16 cellular contexts compared by ENCODE assay signal in genomic region chr5:139954462-139954861, GRCh38.
DNase-seq lines count a peak whose midpoint lies in the region; ATAC-seq and TF ChIP-seq lines count a peak whose summit lies in the region.
"Had no signal": no experiment of that assay in that cellular context is flagged by ENCODE, and none has a peak within 500 bp of the region (broad histone marks: within the 10 kb centered on the region; RNA-seq: fewer than 3 reads in every experiment).

No MANE protein-coding gene starts in this region.

- peak overlapping the region; percentile 5 for H3K27ac Mint-ChIP-seq in endodermal cell
- H3K27ac Mint-ChIP-seq in nephron progenitor cell, result peak overlapping the region; percentile 65
- no peak overlapping the region for H3K27ac Mint-ChIP-seq in activated CD4-positive, alpha-beta memory T cell treated with anti-CD3 and anti-CD28 coated beads, Interleukin-2, amount 10 ng/mL, durations not matched to agents 7 days and 5 days
- H3K27ac Mint-ChIP-seq in T-helper 17 cell, result no peak overlapping the region
- no peak overlapping the region for H3K27ac Mint-ChIP-seq in CD4-positive, alpha-beta T cell
- H3K27ac Mint-ChIP-seq: B cell; CD8-positive, alpha-beta memory T cell had no signal

- peaks cover 33% of the 10 kb centered on the region for H3K4me1 Mint-ChIP-seq in endodermal cell
- peaks cover 54% of the 10 kb centered on the region for H3K4me1 Mint-ChIP-seq in nephron progenitor cell
- no peaks in the 10 kb centered on the region for H3K4me1 Mint-ChIP-seq in activated CD4-positive, alpha-beta memory T cell treated with anti-CD3 and anti-CD28 coated beads, Interleukin-2, amount 10 ng/mL, durations not matched to agents 7 days and 5 days
- H3K4me1 Mint-ChIP-seq in T-helper 17 cell, result peaks cover 5% of the 10 kb centered on the region
- H3K4me1 Mint-ChIP-seq in CD4-positive, alpha-beta T cell (ENCODE audit: low read depth), result no peaks in the 10 kb centered on the region
- H3K4me1 Mint-ChIP-seq: B cell; CD8-positive, alpha-beta memory T cell had no signal

- no peak overlapping the region for H3K4me3 ChIP-seq in cardiac muscle cell
- H3K4me3 ChIP-seq in heart left ventricle, result no peak overlapping the region
- no peak overlapping the region for H3K4me3 ChIP-seq in endodermal cell (ENCODE audit: low read length)
- H3K4me3 ChIP-seq: BLaER1 treated with 17β-estradiol and CSF1 and Interleukin-3, amounts not matched to agents 10 nM and 100 nM; HAP-1 had no signal

- H3K27me3 Mint-ChIP-seq in endodermal cell (ENCODE audit: insufficient read depth) (peaks cover 16% of the 10 kb centered on the region), nephron progenitor cell (ENCODE audit: low read depth, poor library complexity) (peaks cover 23% of the 10 kb centered on the region), T-helper 17 cell (peaks cover 63% of the 10 kb centered on the region)
- peaks cover 11% of the 10 kb centered on the region for H3K27me3 Mint-ChIP-seq in activated CD4-positive, alpha-beta memory T cell treated with anti-CD3 and anti-CD28 coated beads, Interleukin-2, amount 10 ng/mL, durations not matched to agents 7 days and 5 days
- peaks cover 20% of the 10 kb centered on the region for H3K27me3 Mint-ChIP-seq in CD4-positive, alpha-beta T cell

- no peaks in the 10 kb centered on the region for H3K36me3 Mint-ChIP-seq in endodermal cell (ENCODE audit: low read depth)
- H3K36me3 Mint-ChIP-seq in nephron progenitor cell (ENCODE audit: low read depth), result no peaks in the 10 kb centered on the region
- no peaks in the 10 kb centered on the region for H3K36me3 Mint-ChIP-seq in activated CD4-positive, alpha-beta memory T cell treated with anti-CD3 and anti-CD28 coated beads, Interleukin-2, amount 10 ng/mL, durations not matched to agents 7 days and 5 days (ENCODE audit: low read depth)
- H3K36me3 Mint-ChIP-seq in T-helper 17 cell (ENCODE audit: low read depth), result no peaks in the 10 kb centered on the region
- no peaks in the 10 kb centered on the region for H3K36me3 Mint-ChIP-seq in CD4-positive, alpha-beta T cell (ENCODE audit: low read depth)
- H3K36me3 Mint-ChIP-seq: CD8-positive, alpha-beta memory T cell had no signal

- TF ChIP-seq CTCF in cardiac muscle cell (IDR thresholded peaks at IDR 0.05; ENCODE audit: low read depth, low read length) (no peak), heart left ventricle (IDR thresholded peaks at IDR 0.05) (no peak), endodermal cell (conservative IDR thresholded peaks at IDR 0.05) (no peak), nephron progenitor cell (IDR thresholded peaks at IDR 0.05) (no peak)
- TF ChIP-seq CTCF in CD4-positive, alpha-beta T cell (IDR thresholded peaks at IDR 0.05), result no peak

- H3K9me3 Mint-ChIP-seq in endodermal cell, result no peaks in the 10 kb centered on the region
- H3K9me3 Mint-ChIP-seq in nephron progenitor cell, result no peaks in the 10 kb centered on the region
- H3K9me3 Mint-ChIP-seq in activated CD4-positive, alpha-beta memory T cell treated with anti-CD3 and anti-CD28 coated beads, Interleukin-2, amount 10 ng/mL, durations not matched to agents 7 days and 5 days, result no peaks in the 10 kb centered on the region
- no peaks in the 10 kb centered on the region for H3K9me3 Mint-ChIP-seq in CD4-positive, alpha-beta T cell
- H3K9me3 Mint-ChIP-seq: CD8-positive, alpha-beta memory T cell had no signal

- H3K27ac ChIP-seq in cardiac muscle cell (peak overlapping the region; percentile 60), heart left ventricle (no peak overlapping the region), endodermal cell (ENCODE audit: low read depth, low read length) (no peak overlapping the region)
- H3K27ac ChIP-seq in CD4-positive, alpha-beta T cell (ENCODE audit: low read depth, low read length), result no peak overlapping the region
- H3K27ac ChIP-seq: BLaER1 treated with 17β-estradiol and CSF1 and Interleukin-3, amounts not matched to agents 10 nM and 100 nM had no signal

- H3K27me3 ChIP-seq in cardiac muscle cell (no peaks in the 10 kb centered on the region), heart left ventricle (no peaks in the 10 kb centered on the region), endodermal cell (ENCODE audit: control insufficient read depth, insufficient read depth, low read length, poor library complexity, severe bottlenecking) (no peaks in the 10 kb centered on the region)
- H3K27me3 ChIP-seq in CD4-positive, alpha-beta T cell (ENCODE audit: control insufficient read depth, insufficient read depth, low read length), result peaks cover 6% of the 10 kb centered on the region
- H3K27me3 ChIP-seq: BLaER1 treated with 17β-estradiol and CSF1 and Interleukin-3, amounts not matched to agents 10 nM and 100 nM had no signal

- CTCF ChIA-PET in activated CD4-positive, alpha-beta memory T cell treated with anti-CD3 and anti-CD28 coated beads, Interleukin-2, amount 10 ng/mL, durations not matched to agents 7 days and 5 days (lab: Charles Lee), result interaction anchor here (0.8 to 0.9 kb wide), 2 partner anchors 10 to 15 kb away, joined by 3 to 4 read pairs; no protein-coding TSS in a partner anchor
- CTCF ChIA-PET in CD4-positive, alpha-beta T cell (lab: Charles Lee), result interaction anchor here (1.9 kb wide), 1 partner anchor 14 kb away, joined by 5 read pairs; no protein-coding TSS in a partner anchor

- H3K36me3 ChIP-seq in cardiac muscle cell, result no peaks in the 10 kb centered on the region
- H3K36me3 ChIP-seq in heart left ventricle, result no peaks in the 10 kb centered on the region
- no peaks in the 10 kb centered on the region for H3K36me3 ChIP-seq in endodermal cell (ENCODE audit: control insufficient read depth, insufficient read depth, low read length)
- H3K36me3 ChIP-seq: BLaER1 treated with 17β-estradiol and CSF1 and Interleukin-3, amounts not matched to agents 10 nM and 100 nM; HAP-1 had no signal

- TF ChIP-seq POLR2A in heart left ventricle (IDR thresholded peaks at IDR 0.05), result no peak

- WGBS in heart left ventricle, 4 donors, result 76 to 87% (median 82%) methylated on average over 8 of the region's 8 CpGs
- WGBS in endodermal cell (ENCODE audit: insufficient coverage in 1 of 2, insufficient read length in 1 of 2), 2 experiments, result 74 to 86% methylated on average over 4 to 8 of the region's 8 CpGs

- H3K4me3 Mint-ChIP-seq in endodermal cell (no peak overlapping the region), nephron progenitor cell (no peak overlapping the region), T-helper 17 cell (no peak overlapping the region)
- no peak overlapping the region for H3K4me3 Mint-ChIP-seq in activated CD4-positive, alpha-beta memory T cell treated with anti-CD3 and anti-CD28 coated beads, Interleukin-2, amount 10 ng/mL, durations not matched to agents 7 days and 5 days
- H3K4me3 Mint-ChIP-seq in CD4-positive, alpha-beta T cell, result no peak overlapping the region
- H3K4me3 Mint-ChIP-seq: B cell; CD8-positive, alpha-beta memory T cell had no signal

- intact Hi-C loops in heart left ventricle (cut with DNase I), result loop anchor here in 2 of 10 donors (5.0 kb wide), 2 partner anchors 72 to 162 kb away; no protein-coding TSS in a partner anchor
- intact Hi-C loops in CD4-positive, alpha-beta T cell (cut with DNase I, micrococcal nuclease), result no loop called here

- no peak overlapping the region for H3K9ac ChIP-seq in endodermal cell (ENCODE audit: extremely low read depth, low read length, poor library complexity, severe bottlenecking)
- H3K9ac ChIP-seq: BLaER1 treated with 17β-estradiol and CSF1 and Interleukin-3, amounts not matched to agents 10 nM and 100 nM had no signal

- H3K9me3 ChIP-seq in cardiac muscle cell (ENCODE audit: low read depth) (no peaks in the 10 kb centered on the region), heart left ventricle (no peaks in the 10 kb centered on the region), endodermal cell (ENCODE audit: control insufficient read depth, low read length) (no peaks in the 10 kb centered on the region), T-helper 17 cell (ENCODE audit: control insufficient read depth, low read length, poor library complexity, severe bottlenecking) (no peaks in the 10 kb centered on the region)
- H3K9me3 ChIP-seq in CD4-positive, alpha-beta T cell (ENCODE audit: control insufficient read depth, low read length), result no peaks in the 10 kb centered on the region
- H3K9me3 ChIP-seq: BLaER1 treated with 17β-estradiol and CSF1 and Interleukin-3, amounts not matched to agents 10 nM and 100 nM; HAP-1 had no signal

- DNase-seq in cardiac muscle cell (ENCODE audit: low read depth in 1 of 2, low spot score in 1 of 2), result no peak
- DNase-seq in heart left ventricle, result no peak
- no peak for DNase-seq in endodermal cell
- DNase-seq in nephron progenitor cell, result no peak
- DNase-seq in activated CD4-positive, alpha-beta memory T cell treated with anti-CD3 and anti-CD28 coated beads, Interleukin-2, amount 10 ng/mL, durations not matched to agents 7 days and 5 days, result no peak
- no peak for DNase-seq in T-helper 17 cell
- no peak for DNase-seq in CD4-positive, alpha-beta T cell
- DNase-seq: 8988T; CD8-positive, alpha-beta memory T cell; COR-L47; DMS 273 treated with DMSO at 0.1 percent for 48 hours; DMS53; GDM1 had no signal

- H3K4me1 ChIP-seq in cardiac muscle cell (ENCODE audit: low read depth) (peaks cover 35% of the 10 kb centered on the region), heart left ventricle (peaks cover 0 to 50% (median 14%) of the 10 kb centered on the region in 12 donors), endodermal cell (ENCODE audit: control insufficient read depth, insufficient read depth, low read length) (peaks cover 5% of the 10 kb centered on the region)
- H3K4me1 ChIP-seq: HAP-1 had no signal

- ATAC-seq in heart left ventricle, result no peak
- ATAC-seq in T-helper 17 cell, result no peak
- no peak for ATAC-seq in CD4-positive, alpha-beta T cell (ENCODE audit: poor library complexity)

- POLR2A ChIA-PET in activated CD4-positive, alpha-beta memory T cell treated with anti-CD3 and anti-CD28 coated beads, Interleukin-2, amount 10 ng/mL, durations not matched to agents 7 days and 5 days (lab: Charles Lee), result no interaction called here
- POLR2A ChIA-PET in CD4-positive, alpha-beta T cell (lab: Charles Lee), result no interaction called here

Comparison
In these comparisons a context has a peak if more than half of its experiments do, and no peak if none do; other contexts are left out.
1. H3K27ac Mint-ChIP-seq: peak in endodermal cell (single experiment) and nephron progenitor cell (single experiment); none in activated CD4-positive, alpha-beta memory T cell treated with anti-CD3 and anti-CD28 coated beads, Interleukin-2, amount 10 ng/mL, durations not matched to agents 7 days and 5 days (single experiment), T-helper 17 cell (single experiment) and CD4-positive, alpha-beta T cell (single experiment).